9 cellular contexts compared by ENCODE assay signal in genomic region chr11:46553746-46554204, GRCh38. TPM values are rescaled to one million over a fixed set of nuclear protein-coding genes. Genes with fewer than 3 reads are reported as not detected.
A peak's percentile ranks its signal among the peaks of the same experiment; 100 is the strongest.
DNase-seq lines count a peak whose midpoint lies in the region; ATAC-seq and TF ChIP-seq lines count a peak whose summit lies in the region.
"Had no signal": no experiment of that assay in that cellular context is flagged by ENCODE, and none has a peak within 500 bp of the region (broad histone marks: within the 10 kb centered on the region; RNA-seq: fewer than 3 reads in every experiment).

No MANE protein-coding gene starts in this region.

- 0% methylated on average over 1 of the region's 1 CpG for WGBS in mammary epithelial cell (ENCODE audit: low coverage, missing lambda C conversion rate)

- peak overlapping the region in 1 of 3 experiments; percentile 3 for H3K4me3 ChIP-seq in mammary epithelial cell (replicated peaks in 1 of 3; ENCODE audit: insufficient read depth in 1 of 3, low read depth in 2 of 3, low read length in 3 of 3)
- H3K4me3 ChIP-seq in upper lobe of right lung = no peak overlapping the region

- H2AFZ ChIP-seq in mammary epithelial cell (ENCODE audit: low read depth, low read length) = no peak overlapping the region

- CTCF ChIA-PET in mammary epithelial cell (lab: Charles Lee; ENCODE audit: low non-redundant PET) = no interaction called here

- DNase-seq in T-helper 2 cell treated with Interferon-gamma antibody and Interleukin-4, amounts not matched to agents 5 μg/mL and 100 μg/mL, for 36 hours (ENCODE audit: low spot score) = no peak
- DNase-seq in T-helper 2 cell (no peak), mammary epithelial cell (peak; percentile 59), memory B cell (ENCODE audit: low spot score in 2 of 2) (no peak), upper lobe of right lung (no peak), MV-4-11 (lab: John Stamatoyannopoulos, UW) (no peak), AG08396 (ENCODE audit: low spot score) (no peak)
- DNase-seq in stimulated activated naive CD4-positive, alpha-beta T cell treated with Interleukin-2 at 50 U/mL for 16 hours (lab: John Stamatoyannopoulos, UW) = no peak

- no peaks in the 10 kb centered on the region for H3K27me3 Mint-ChIP-seq in T-helper 2 cell treated with Interferon-gamma antibody and Interleukin-4, amounts not matched to agents 5 μg/mL and 100 μg/mL, for 36 hours (ENCODE audit: low read depth)
- H3K27me3 Mint-ChIP-seq in memory B cell = no peaks in the 10 kb centered on the region
- H3K27me3 Mint-ChIP-seq: IgD-negative memory B cell had no signal

- H3K27ac ChIP-seq in mammary epithelial cell (ENCODE audit: insufficient read depth, low read depth, low read length) (peak overlapping the region; percentile 55), upper lobe of right lung (peak overlapping the region; percentile 67)

- H3K27ac Mint-ChIP-seq in T-helper 2 cell treated with Interferon-gamma antibody and Interleukin-4, amounts not matched to agents 5 μg/mL and 100 μg/mL, for 36 hours = no peak overlapping the region
- peak overlapping the region; percentile 42 for H3K27ac Mint-ChIP-seq in memory B cell
- H3K27ac Mint-ChIP-seq: IgD-negative memory B cell had no signal

- in situ Hi-C loops in mammary epithelial cell (cut with MboI; ENCODE audit: low sequenced_read_pairs in 2 of 2) = no loop called here

- H3K4me2 ChIP-seq in mammary epithelial cell (ENCODE audit: insufficient read depth, low read depth, low read length) = peak overlapping the region; percentile 68

- H3K27me3 ChIP-seq in mammary epithelial cell (ENCODE audit: insufficient read depth, low read length) = no peaks in the 10 kb centered on the region
- no peaks in the 10 kb centered on the region for H3K27me3 ChIP-seq in upper lobe of right lung

- no peak for TF ChIP-seq CTCF in mammary epithelial cell (conservative IDR thresholded peaks at IDR 0.05 in 1 of 2, IDR thresholded peaks at IDR 0.05 in 1 of 2; ENCODE audit: extremely low read depth in 1 of 2, insufficient read depth in 1 of 2, low read depth in 1 of 2, low read length in 2 of 2)
- TF ChIP-seq CTCF in upper lobe of right lung (IDR thresholded peaks at IDR 0.05) = no peak

- no peaks in the 10 kb centered on the region for H3K9me3 Mint-ChIP-seq in T-helper 2 cell treated with Interferon-gamma antibody and Interleukin-4, amounts not matched to agents 5 μg/mL and 100 μg/mL, for 36 hours
- H3K9me3 Mint-ChIP-seq in memory B cell = no peaks in the 10 kb centered on the region
- H3K9me3 Mint-ChIP-seq: IgD-negative memory B cell had no signal

- peaks cover 2% of the 10 kb centered on the region for H3K36me3 Mint-ChIP-seq in T-helper 2 cell treated with Interferon-gamma antibody and Interleukin-4, amounts not matched to agents 5 μg/mL and 100 μg/mL, for 36 hours (ENCODE audit: low read depth)
- peaks cover 3% of the 10 kb centered on the region for H3K36me3 Mint-ChIP-seq in memory B cell

- H3K9ac ChIP-seq in mammary epithelial cell (ENCODE audit: insufficient read depth, low read length) = no peak overlapping the region

- H3K79me2 ChIP-seq in mammary epithelial cell (ENCODE audit: insufficient read depth, low read length) = peaks cover 78% of the 10 kb centered on the region

- ATAC-seq in memory B cell (ENCODE audit: low read depth) (no peak), upper lobe of right lung (peak; percentile 31)

- dilution Hi-C loops in mammary epithelial cell (cut with HindIII; ENCODE audit: low sequenced_read_pairs) = no loop called here

- H4K20me1 ChIP-seq in mammary epithelial cell (ENCODE audit: insufficient read depth, low read length) = no peaks in the 10 kb centered on the region

- no TSS peak for BruUV-seq in mammary epithelial cell (replicated peaks; lab: Mats Ljungman, UMichigan)

- no peaks in the 10 kb centered on the region for H3K9me3 ChIP-seq in mammary epithelial cell (replicated peaks; ENCODE audit: insufficient read depth, low read length)
- H3K9me3 ChIP-seq in upper lobe of right lung = no peaks in the 10 kb centered on the region

- H3K4me1 ChIP-seq in mammary epithelial cell (ENCODE audit: insufficient read depth, low read length) = peaks cover 31% of the 10 kb centered on the region
- H3K4me1 ChIP-seq in upper lobe of right lung = peaks cover 27% of the 10 kb centered on the region

- H3K36me3 ChIP-seq in mammary epithelial cell (ENCODE audit: insufficient read depth, low read length) = peaks cover 1% of the 10 kb centered on the region
- H3K36me3 ChIP-seq in upper lobe of right lung = no peaks in the 10 kb centered on the region

- H3K4me3 Mint-ChIP-seq in T-helper 2 cell treated with Interferon-gamma antibody and Interleukin-4, amounts not matched to agents 5 μg/mL and 100 μg/mL, for 36 hours = peak overlapping the region; percentile 3
- no peak overlapping the region for H3K4me3 Mint-ChIP-seq in memory B cell

- H3K4me1 Mint-ChIP-seq in T-helper 2 cell treated with Interferon-gamma antibody and Interleukin-4, amounts not matched to agents 5 μg/mL and 100 μg/mL, for 36 hours (ENCODE audit: low read depth) = peaks cover 42% of the 10 kb centered on the region
- peaks cover 15% of the 10 kb centered on the region for H3K4me1 Mint-ChIP-seq in memory B cell

- intact Hi-C loops in mammary epithelial cell (cut with micrococcal nuclease) (loop anchor here (1.0 to 5.0 kb wide), 2 partner anchors 39 to 64 kb away; partner anchors contain the start of genes AMBRA1, ATG13 and HARBI1), upper lobe of right lung (cut with DNase I) (no loop called here)

RNA-seq across cellular contexts. Expression of gene AMBRA1, which starts 40.0 kb away (rescaled TPM):
- total RNA-seq in mammary epithelial cell (10 to 100 TPM; 23.2 to 26.3 TPM), upper lobe of right lung (33.9 TPM)
- polyA plus RNA-seq in mammary epithelial cell = 11.1 TPM
- 28.7 TPM for polyA minus RNA-seq in mammary epithelial cell
